ENCODE assay signal across 8 cellular contexts in the genomic region with DNA sequence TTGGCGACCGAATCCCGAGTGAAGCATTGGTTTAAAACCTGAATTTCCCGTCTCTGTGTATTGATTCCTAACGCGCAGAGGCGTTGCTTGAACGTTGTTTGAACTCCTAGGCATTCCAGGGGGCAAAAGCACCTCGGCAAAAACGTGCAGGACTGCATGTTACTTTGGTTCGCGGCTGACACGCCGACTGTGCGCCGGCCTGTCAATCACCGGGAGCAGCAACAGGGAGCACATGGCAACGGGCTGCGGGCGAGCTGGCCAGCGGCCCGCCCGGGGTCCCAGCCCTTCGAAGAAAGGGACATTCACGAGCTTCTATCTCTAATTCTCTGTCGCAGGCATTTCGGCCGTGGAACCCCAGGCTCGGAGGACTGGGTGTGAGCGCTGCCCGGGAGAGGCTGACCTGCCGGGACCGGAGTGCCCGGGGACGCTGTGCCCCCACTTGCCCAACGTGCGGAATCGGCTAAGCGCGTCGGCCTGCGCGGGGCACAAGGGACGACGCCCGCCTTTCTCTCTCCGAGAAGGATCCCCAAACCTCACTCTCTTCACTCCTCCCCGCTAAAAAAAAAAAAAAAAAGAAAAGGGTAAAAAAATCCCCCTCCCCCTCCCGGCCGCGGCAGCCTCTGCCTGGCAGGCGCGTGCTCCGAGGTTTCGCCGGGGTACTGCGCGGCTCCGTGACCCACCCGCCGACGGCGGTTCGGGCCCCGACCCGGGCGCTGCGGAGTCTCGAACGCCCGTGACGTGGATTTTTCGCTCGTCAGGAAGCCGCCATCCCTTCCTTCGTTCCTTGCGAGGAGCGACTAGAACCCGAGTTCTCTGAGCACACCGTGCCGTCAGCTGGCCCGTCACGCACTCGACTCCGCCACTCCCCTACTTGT. TPM values are rescaled to one million over a fixed set of nuclear protein-coding genes. Genes with fewer than 3 reads are reported as not detected.
DNase-seq lines count a peak whose midpoint lies in the region; ATAC-seq, FAIRE-seq and TF ChIP-seq lines count a peak whose summit lies in the region.

No MANE protein-coding gene starts in this region.

- H3K4me1 Mint-ChIP-seq in activated CD4-positive, alpha-beta memory T cell treated with anti-CD3 and anti-CD28 coated beads for 36 hours (ENCODE audit: low read depth), result peaks cover 26% of the 10 kb centered on the region
- peaks cover 20% of the 10 kb centered on the region for H3K4me1 Mint-ChIP-seq in endodermal cell

- H3K4me3 Mint-ChIP-seq in activated CD4-positive, alpha-beta memory T cell treated with anti-CD3 and anti-CD28 coated beads for 36 hours, result peak overlapping the region; percentile 77
- H3K4me3 Mint-ChIP-seq in endodermal cell, result peak overlapping the region; percentile 92

- no peak for TF ChIP-seq POLR2A in GM12892 (IDR thresholded peaks at IDR 0.05; ENCODE audit: low read depth, low read length)

- peaks cover 9% of the 10 kb centered on the region for H3K36me3 ChIP-seq in endodermal cell (ENCODE audit: control insufficient read depth, insufficient read depth, low read length)
- H3K36me3 ChIP-seq in mucosa of descending colon (ENCODE audit: low read depth), result no peaks in the 10 kb centered on the region

- FAIRE-seq in GM12892 (lab: Jason Lieb, UNC), result peak; percentile 82

- H3K4me1 ChIP-seq in endodermal cell (ENCODE audit: control insufficient read depth, insufficient read depth, low read length) (peaks cover 4% of the 10 kb centered on the region), mucosa of descending colon (ENCODE audit: low read depth) (no peaks in the 10 kb centered on the region)

- POLR2A ChIA-PET in activated CD4-positive, alpha-beta memory T cell treated with anti-CD3 and anti-CD28 coated beads for 36 hours (lab: Charles Lee), result interaction anchor here (1.5 to 2.6 kb wide), 2 partner anchors 13 to 23 kb away, joined by 4 to 8 read pairs; no protein-coding TSS in a partner anchor

- 0% methylated on average over 38 to 85 of the region's 85 CpGs for WGBS in endodermal cell (ENCODE audit: insufficient coverage in 1 of 2, insufficient read length in 1 of 2), 2 experiments

- intact Hi-C loops in activated CD4-positive, alpha-beta memory T cell treated with anti-CD3 and anti-CD28 coated beads for 36 hours (cut with micrococcal nuclease), result loop anchor here (1.0 to 10.0 kb wide), 10 partner anchors 91 to 1593 kb away; a partner anchor contains a TSS
- intact Hi-C loops in mucosa of descending colon (cut with DNase I, micrococcal nuclease), result loop anchor here in 1 of 2 donors (5.0 to 10.0 kb wide), 2 partner anchors 205 to 257 kb away; no protein-coding TSS in a partner anchor

- H3K4me3 ChIP-seq in endodermal cell (ENCODE audit: low read length), result peak overlapping the region; percentile 93
- H3K4me3 ChIP-seq in mucosa of descending colon, result peak overlapping the region; percentile 64

- peak overlapping the region; percentile 50 for H3K27ac ChIP-seq in endodermal cell (ENCODE audit: low read depth, low read length)

- H3K9ac ChIP-seq in endodermal cell (ENCODE audit: extremely low read depth, low read length, poor library complexity, severe bottlenecking), result peak overlapping the region; percentile 8

- peaks cover 24% of the 10 kb centered on the region for H3K27me3 Mint-ChIP-seq in activated CD4-positive, alpha-beta memory T cell treated with anti-CD3 and anti-CD28 coated beads for 36 hours
- no peaks in the 10 kb centered on the region for H3K27me3 Mint-ChIP-seq in endodermal cell (ENCODE audit: insufficient read depth)

- DNase-seq in GM12892 (ENCODE audit: insufficient read length) (no peak), NCI-H1930 (lab: John Stamatoyannopoulos, UW) (peak; percentile 8 to 30), endodermal cell (peak; percentile 87), mucosa of descending colon (peak; percentile 68 to 78 (median 74)), GM19238 (ENCODE audit: insufficient read length, low spot score) (no peak)
- peak; percentile 53 for DNase-seq in activated CD4-positive, alpha-beta memory T cell treated with anti-CD3 and anti-CD28 coated beads for 36 hours
- DNase-seq in stimulated activated naive CD8-positive, alpha-beta T cell treated with anti-CD3 and anti-CD28 coated beads, Interleukin-15, Interleukin-2, amounts not matched to agents 100 U/mL and 50 U/mL, for 24 hours, result peak; percentile 75

- peaks cover 19% of the 10 kb centered on the region for H3K36me3 Mint-ChIP-seq in activated CD4-positive, alpha-beta memory T cell treated with anti-CD3 and anti-CD28 coated beads for 36 hours
- peaks cover 12% of the 10 kb centered on the region for H3K36me3 Mint-ChIP-seq in endodermal cell (ENCODE audit: low read depth)

- no peaks in the 10 kb centered on the region for H3K9me3 Mint-ChIP-seq in activated CD4-positive, alpha-beta memory T cell treated with anti-CD3 and anti-CD28 coated beads for 36 hours
- H3K9me3 Mint-ChIP-seq in endodermal cell, result no peaks in the 10 kb centered on the region

- H3K9me3 ChIP-seq in endodermal cell (ENCODE audit: control insufficient read depth, low read length) (no peaks in the 10 kb centered on the region), mucosa of descending colon (no peaks in the 10 kb centered on the region)

- ATAC-seq in HG02763 (IDR thresholded peaks at IDR 0.05; ENCODE audit: unreplicated experiment) (peak; percentile 8), mucosa of descending colon (peak; percentile 37)
- peak; percentile 11 for ATAC-seq in stimulated activated naive CD8-positive, alpha-beta T cell treated with anti-CD3 and anti-CD28 coated beads, Interleukin-15, Interleukin-2, amounts not matched to agents 100 U/mL and 50 U/mL, for 24 hours

- no peak for TF ChIP-seq CTCF in endodermal cell (conservative IDR thresholded peaks at IDR 0.05)
- no peak for TF ChIP-seq CTCF in mucosa of descending colon (IDR thresholded peaks at IDR 0.05)

- CTCF ChIA-PET in activated CD4-positive, alpha-beta memory T cell treated with anti-CD3 and anti-CD28 coated beads for 36 hours (lab: Charles Lee), result interaction anchor here (1.0 kb wide), 3 partner anchors 8 to 264 kb away, joined by 3 to 4 read pairs (median 3); no protein-coding TSS in a partner anchor

- no peaks in the 10 kb centered on the region for H3K27me3 ChIP-seq in endodermal cell (ENCODE audit: control insufficient read depth, insufficient read depth, low read length, poor library complexity, severe bottlenecking)

- H3K27ac Mint-ChIP-seq in activated CD4-positive, alpha-beta memory T cell treated with anti-CD3 and anti-CD28 coated beads for 36 hours, result peak overlapping the region; percentile 69
- peak overlapping the region; percentile 90 for H3K27ac Mint-ChIP-seq in endodermal cell

RNA-seq across cellular contexts. Expression of a gene that starts 0.9 kb away (rescaled TPM):
- polyA plus RNA-seq in GM12892 (2012; ENCODE audit: missing spikeins), result 1.1 TPM
- total RNA-seq in activated CD4-positive, alpha-beta memory T cell treated with anti-CD3 and anti-CD28 coated beads for 36 hours, result 10 to 100 TPM; 11.1 to 14.0 TPM
- total RNA-seq in endodermal cell, result 10 to 100 TPM in 1 of 2 donors, 1 to 10 TPM in 1; 9.1 to 18.5 TPM
- polyA plus RNA-seq in endodermal cell (2013, experiment 1 of 2), result 43.0 TPM
- 53.3 TPM for polyA plus RNA-seq in endodermal cell (2013, experiment 2 of 2)
- total RNA-seq in mucosa of descending colon, result 10 to 100 TPM; 26.5 to 46.4 (median 27.2) TPM

Comparison
In these comparisons a context has a peak if more than half of its experiments do, and no peak if none do; other contexts are left out.
1. DNase-seq: peak in NCI-H1930 (2 of 2), activated CD4-positive, alpha-beta memory T cell treated with anti-CD3 and anti-CD28 coated beads for 36 hours (single experiment), endodermal cell (single experiment), mucosa of descending colon (3 of 3) and stimulated activated naive CD8-positive, alpha-beta T cell treated with anti-CD3 and anti-CD28 coated beads, Interleukin-15, Interleukin-2, amounts not matched to agents 100 U/mL and 50 U/mL, for 24 hours (single experiment); none in GM12892 (single experiment) and GM19238 (single experiment).
2. Peak in every context shown above with its lines, with median percentiles within 50 percentile points of each other: ATAC-seq.